Comparison of ENCODE assay signal across 9 cellular contexts in genomic region chr17:1146551-1147265, GRCh38.
"Had no signal": no experiment of that assay in that cellular context is flagged by ENCODE, and none has a peak within 500 bp of the region (broad histone marks: within the 10 kb centered on the region; RNA-seq: fewer than 3 reads in every experiment).

No MANE protein-coding gene starts in this region.

- H3K36me3 Mint-ChIP-seq: activated naive CD8-positive, alpha-beta T cell treated with anti-CD3 and anti-CD28 coated beads, Interleukin-2, amount 10 ng/mL, durations not matched to agents 7 days and 5 days had no signal

- H3K27me3 ChIP-seq: breast epithelium, gastroesophageal sphincter had no signal

- H3K27me3 Mint-ChIP-seq: activated naive CD8-positive, alpha-beta T cell treated with anti-CD3 and anti-CD28 coated beads, Interleukin-2, amount 10 ng/mL, durations not matched to agents 7 days and 5 days; activated T-cell treated with anti-CD3 and anti-CD28 coated beads, Interleukin-2, amount 50 U/mL, for 24 hours; stimulated activated naive CD8-positive, alpha-beta T cell treated with anti-CD3 and anti-CD28 coated beads, Interleukin-15, Interleukin-2, amounts not matched to agents 100 ng/mL and 50 ng/mL, for 24 hours; T-helper 17 cell had no signal

- H3K9me3 ChIP-seq: breast epithelium, gastroesophageal sphincter had no signal

- H3K9me3 Mint-ChIP-seq: activated T-cell treated with anti-CD3 and anti-CD28 coated beads, Interleukin-2, amount 50 U/mL, for 24 hours; stimulated activated naive CD8-positive, alpha-beta T cell treated with anti-CD3 and anti-CD28 coated beads, Interleukin-15, Interleukin-2, amounts not matched to agents 100 ng/mL and 50 ng/mL, for 24 hours had no signal

- DNase-seq: activated CD4-positive, alpha-beta T cell treated with anti-CD3 and anti-CD28 coated beads, Interleukin-2, amount 50 U/mL, for 1 hour; activated effector memory CD4-positive, alpha-beta T cell treated with Interleukin-2 at 50 U/mL for 16 hours; activated naive CD8-positive, alpha-beta T cell treated with anti-CD3 and anti-CD28 coated beads, Interleukin-2, amount 10 ng/mL, durations not matched to agents 7 days and 5 days; activated T-cell treated with anti-CD3 and anti-CD28 coated beads, Interleukin-2, amount 50 U/mL, for 24 hours; stimulated activated CD4-positive, alpha-beta T cell treated with anti-CD3 and anti-CD28 coated beads, Interleukin-12 subunit alpha, Interleukin-12 subunit beta, amount 100 ng/mL, for 4 hours; T-helper 17 cell had no signal

- H3K36me3 ChIP-seq: breast epithelium had no signal

- H3K27ac Mint-ChIP-seq: activated naive CD8-positive, alpha-beta T cell treated with anti-CD3 and anti-CD28 coated beads, Interleukin-2, amount 10 ng/mL, durations not matched to agents 7 days and 5 days; activated T-cell treated with anti-CD3 and anti-CD28 coated beads, Interleukin-2, amount 50 U/mL, for 24 hours; stimulated activated naive CD8-positive, alpha-beta T cell treated with anti-CD3 and anti-CD28 coated beads, Interleukin-15, Interleukin-2, amounts not matched to agents 100 ng/mL and 50 ng/mL, for 24 hours; T-helper 17 cell had no signal

- ATAC-seq: T-helper 17 cell had no signal

- H3K4me1 Mint-ChIP-seq: T-helper 17 cell had no signal

- H3K27ac ChIP-seq: breast epithelium, gastroesophageal sphincter had no signal

- H3K4me1 ChIP-seq: breast epithelium had no signal

- H3K4me3 Mint-ChIP-seq: activated naive CD8-positive, alpha-beta T cell treated with anti-CD3 and anti-CD28 coated beads, Interleukin-2, amount 10 ng/mL, durations not matched to agents 7 days and 5 days; activated T-cell treated with anti-CD3 and anti-CD28 coated beads, Interleukin-2, amount 50 U/mL, for 24 hours; stimulated activated naive CD8-positive, alpha-beta T cell treated with anti-CD3 and anti-CD28 coated beads, Interleukin-15, Interleukin-2, amounts not matched to agents 100 ng/mL and 50 ng/mL, for 24 hours; T-helper 17 cell had no signal

- H3K4me3 ChIP-seq: breast epithelium, gastroesophageal sphincter had no signal
